8 cellular contexts compared by ENCODE assay signal in the genomic region with DNA sequence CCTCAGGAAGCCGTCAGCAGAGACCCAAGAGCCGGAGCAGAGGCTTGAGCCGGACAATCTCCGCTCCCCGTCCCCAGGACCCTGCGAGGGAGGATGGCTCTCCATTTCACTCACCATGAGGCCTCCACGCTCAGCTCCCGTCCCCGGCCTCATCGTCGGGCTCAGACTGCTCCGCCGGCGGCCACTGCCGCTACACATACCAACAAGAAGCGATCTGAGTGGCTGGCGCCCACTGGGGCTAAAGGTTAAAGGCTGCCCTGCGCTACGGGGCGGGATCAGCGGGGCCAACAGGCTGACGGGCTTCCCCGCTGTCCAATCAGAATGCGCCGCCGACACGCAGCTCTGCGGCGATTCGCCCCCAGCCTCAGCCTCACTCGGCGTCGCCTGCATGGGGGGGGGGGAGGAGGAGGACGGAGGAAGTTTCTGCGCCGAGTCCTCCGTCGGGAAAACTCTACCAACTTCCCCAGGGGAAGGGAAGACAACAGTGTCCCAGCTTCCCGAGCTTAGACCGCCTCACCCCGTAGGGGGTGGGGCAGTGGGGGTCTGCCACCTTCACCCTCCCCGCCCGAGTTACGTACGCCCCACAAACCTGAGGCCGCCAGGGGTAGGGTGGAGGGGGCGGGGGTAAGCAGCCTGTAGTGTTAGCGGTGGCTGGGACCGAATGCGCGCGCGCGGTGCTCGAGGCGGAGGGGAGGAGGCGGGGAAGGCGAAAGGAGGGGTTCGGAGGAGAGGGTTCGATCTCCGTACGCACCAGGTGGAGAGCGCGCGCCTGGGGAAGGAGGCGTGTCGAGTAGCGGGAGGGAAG. TPM values are rescaled to one million over a fixed set of nuclear protein-coding genes. Genes with fewer than 3 reads are reported as not detected.
DNase-seq lines count a peak whose midpoint lies in the region; ATAC-seq lines count a peak whose summit lies in the region.

A gene (minus strand): TSS at position 220 of the 805 bp plus-strand sequence. CDS start 22 bp downstream, at position 198.

- no peaks in the 10 kb centered on the region for H3K9me3 Mint-ChIP-seq in activated CD4-positive, alpha-beta T cell treated with anti-CD3 and anti-CD28 coated beads, Interleukin-2, amount 10 ng/mL, durations not matched to agents 7 days and 5 days

- H3K27ac Mint-ChIP-seq in activated CD4-positive, alpha-beta T cell treated with anti-CD3 and anti-CD28 coated beads, Interleukin-2, amount 10 ng/mL, durations not matched to agents 7 days and 5 days = peak within 1 kb of the TSS; percentile 99

- no peaks in the 10 kb centered on the region for H3K27me3 Mint-ChIP-seq in activated CD4-positive, alpha-beta T cell treated with anti-CD3 and anti-CD28 coated beads, Interleukin-2, amount 10 ng/mL, durations not matched to agents 7 days and 5 days

- no peaks in the 10 kb centered on the region for H3K9me3 ChIP-seq in BLaER1

- CTCF ChIA-PET in activated CD4-positive, alpha-beta T cell treated with anti-CD3 and anti-CD28 coated beads, Interleukin-2, amount 10 ng/mL, durations not matched to agents 7 days and 5 days (lab: Charles Lee) = interaction anchor here (0.7 to 2.0 kb wide), 7 partner anchors 10 to 1443 kb away, joined by 3 to 7 read pairs (median 3); a partner anchor contains a TSS

- H3K27ac ChIP-seq in BLaER1 = peak within 1 kb of the TSS; percentile 100

- peaks cover 66% of the 10 kb centered on the region for H3K4me1 Mint-ChIP-seq in activated CD4-positive, alpha-beta T cell treated with anti-CD3 and anti-CD28 coated beads, Interleukin-2, amount 10 ng/mL, durations not matched to agents 7 days and 5 days

- H3K27me3 ChIP-seq in BLaER1 = no peaks in the 10 kb centered on the region

- H4K20me1 ChIP-seq in BLaER1 = peaks cover 47% of the 10 kb centered on the region

- H3K36me3 ChIP-seq in BLaER1 = peaks cover 49% of the 10 kb centered on the region

- POLR2A ChIA-PET in activated CD4-positive, alpha-beta T cell treated with anti-CD3 and anti-CD28 coated beads, Interleukin-2, amount 10 ng/mL, durations not matched to agents 7 days and 5 days (lab: Charles Lee) = interaction anchor here (0.6 to 1.2 kb wide), 2 partner anchors 23 to 816 kb away, joined by 4 to 10 read pairs; no protein-coding TSS in a partner anchor

- H3K9ac ChIP-seq in BLaER1 = peak within 1 kb of the TSS; percentile 99

- H3K4me3 ChIP-seq in BLaER1 = peak within 1 kb of the TSS; percentile 89

- peaks cover 53% of the 10 kb centered on the region for H3K36me3 Mint-ChIP-seq in activated CD4-positive, alpha-beta T cell treated with anti-CD3 and anti-CD28 coated beads, Interleukin-2, amount 10 ng/mL, durations not matched to agents 7 days and 5 days (ENCODE audit: low read depth)

- DNase-seq in NCI-H69 (lab: John Stamatoyannopoulos, UW) (peak; percentile 96), cortex of kidney (lab: John Stamatoyannopoulos, UW) (peak; percentile 71), left kidney (ENCODE audit: low read depth, low spot score) (peak; percentile 99)
- DNase-seq in activated CD4-positive, alpha-beta T cell treated with anti-CD3 and anti-CD28 coated beads, Interleukin-2, amount 10 ng/mL, durations not matched to agents 7 days and 5 days = peak; percentile 99
- DNase-seq in stimulated activated CD4-positive, alpha-beta T cell treated with anti-CD3 and anti-CD28 coated beads, Interleukin-2, amount 100 ng/mL, for 24 hours = peak; percentile 99

- ATAC-seq in GM19328 (IDR thresholded peaks at IDR 0.05; ENCODE audit: unreplicated experiment) = peak; percentile 58
- peak; percentile 69 for ATAC-seq in HG03520 (IDR thresholded peaks at IDR 0.05; ENCODE audit: unreplicated experiment)

- peak within 1 kb of the TSS; percentile 85 for H3K4me2 ChIP-seq in BLaER1

- H3K4me1 ChIP-seq in BLaER1 = peaks cover 45% of the 10 kb centered on the region

- H3K4me3 Mint-ChIP-seq in activated CD4-positive, alpha-beta T cell treated with anti-CD3 and anti-CD28 coated beads, Interleukin-2, amount 10 ng/mL, durations not matched to agents 7 days and 5 days = peak within 1 kb of the TSS; percentile 99

RNA-seq across cellular contexts. Expression of the gene that starts here (rescaled TPM):
- total RNA-seq in activated CD4-positive, alpha-beta T cell treated with anti-CD3 and anti-CD28 coated beads, Interleukin-2, amount 10 ng/mL, durations not matched to agents 7 days and 5 days = 100 to 1,000 TPM; 107 to 109 TPM

Comparison
In these comparisons a context has a peak if more than half of its experiments do, and no peak if none do; other contexts are left out.
1. Peak in every context shown above with its lines: DNase-seq, ATAC-seq, H3K4me3 ChIP-seq and H3K27ac ChIP-seq.